ENCODE assay signal across 21 cellular contexts in genomic region chr16:50069060-50069459, GRCh38. TPM values are rescaled to one million over a fixed set of nuclear protein-coding genes. Genes with fewer than 3 reads are reported as not detected.
DNase-seq lines count a peak whose midpoint lies in the region; ATAC-seq and TF ChIP-seq lines count a peak whose summit lies in the region.
"Had no signal": no experiment of that assay in that cellular context is flagged by ENCODE, and none has a peak within 500 bp of the region (broad histone marks: within the 10 kb centered on the region; RNA-seq: fewer than 3 reads in every experiment).

No MANE protein-coding gene starts in this region.

- H3K9me2 ChIP-seq in MM.1S (replicated peaks; ENCODE audit: insufficient read depth, low read length), result no peaks in the 10 kb centered on the region

- intact Hi-C loops in natural killer cell (cut with micrococcal nuclease), result no loop called here

- H3K27me3 Mint-ChIP-seq in natural killer cell (ENCODE audit: low read depth in 2 of 2) (no peaks in the 10 kb centered on the region), glutamatergic neuron (ENCODE audit: unreplicated experiment) (peaks cover 10% of the 10 kb centered on the region)
- H3K27me3 Mint-ChIP-seq in natural killer cell treated with Interleukin-12 subunit alpha and Interleukin-12 subunit beta and Interleukin-15 and Interleukin-18, amount 100 ng/mL, for 72 hours, result no peaks in the 10 kb centered on the region
- H3K27me3 Mint-ChIP-seq: T-cell had no signal

- no peaks in the 10 kb centered on the region for H3K9me3 Mint-ChIP-seq in natural killer cell
- H3K9me3 Mint-ChIP-seq in natural killer cell treated with Interleukin-12 subunit alpha and Interleukin-12 subunit beta and Interleukin-15 and Interleukin-18, amount 100 ng/mL, for 72 hours, result no peaks in the 10 kb centered on the region
- H3K9me3 Mint-ChIP-seq in glutamatergic neuron (ENCODE audit: unreplicated experiment), result peaks cover 10% of the 10 kb centered on the region
- H3K9me3 Mint-ChIP-seq: T-cell had no signal

- peaks cover 65% of the 10 kb centered on the region for H3K79me2 ChIP-seq in MM.1S (ENCODE audit: low read length)

- H4K20me1 ChIP-seq in MM.1S (ENCODE audit: insufficient read depth, low read length), result no peaks in the 10 kb centered on the region

- H3K9me3 ChIP-seq in MM.1S (replicated peaks; ENCODE audit: insufficient read depth, low read length), result no peaks in the 10 kb centered on the region
- H3K9me3 ChIP-seq: Peyer's patch, SJCRH30 had no signal

- H3K4me1 ChIP-seq in MM.1S (ENCODE audit: low read length), result peaks cover 20% of the 10 kb centered on the region
- H3K4me1 ChIP-seq: SJCRH30 had no signal

- TF ChIP-seq CTCF in natural killer cell (IDR thresholded peaks at IDR 0.05) (no peak), MM.1S (IDR thresholded peaks at IDR 0.05; ENCODE audit: low read length) (no peak), glutamatergic neuron (IDR thresholded peaks at IDR 0.05; ENCODE audit: partially characterized antibody, unreplicated experiment) (no peak)

- peaks cover 26% of the 10 kb centered on the region for H3F3A ChIP-seq in MM.1S (ENCODE audit: insufficient read depth, low read length)

- peaks cover 6% of the 10 kb centered on the region for H3K36me3 Mint-ChIP-seq in natural killer cell
- peaks cover 6% of the 10 kb centered on the region for H3K36me3 Mint-ChIP-seq in natural killer cell treated with Interleukin-12 subunit alpha and Interleukin-12 subunit beta and Interleukin-15 and Interleukin-18, amount 100 ng/mL, for 72 hours
- H3K36me3 Mint-ChIP-seq in glutamatergic neuron (ENCODE audit: unreplicated experiment), result no peaks in the 10 kb centered on the region

- no peaks in the 10 kb centered on the region for H3K27me3 ChIP-seq in MM.1S (replicated peaks; ENCODE audit: insufficient read depth, low read length)
- H3K27me3 ChIP-seq: Peyer's patch, SJCRH30 had no signal

- H3K27ac Mint-ChIP-seq in natural killer cell (no peak overlapping the region), glutamatergic neuron (ENCODE audit: unreplicated experiment) (no peak overlapping the region)
- no peak overlapping the region for H3K27ac Mint-ChIP-seq in natural killer cell treated with Interleukin-12 subunit alpha and Interleukin-12 subunit beta and Interleukin-15 and Interleukin-18, amount 100 ng/mL, for 72 hours

- peak overlapping the region; percentile 28; the same call in 1 of the 2 replicates for H3K9ac ChIP-seq in MM.1S (ENCODE audit: low read length)

- DNase-seq in natural killer cell (no peak), MM.1S (no peak), glutamatergic neuron (no peak), activated T-cell treated with anti-CD3 and anti-CD28 coated beads for 4 hours (no peak)
- no peak for DNase-seq in natural killer cell treated with Interleukin-12 subunit alpha and Interleukin-12 subunit beta and Interleukin-15 and Interleukin-18, amount 100 ng/mL, for 72 hours (ENCODE audit: low spot score)
- no peak for DNase-seq in activated CD4-positive, CD25-positive, alpha-beta regulatory T cell (lab: John Stamatoyannopoulos, UW)
- DNase-seq: DMS79; KG1; MV-4-11; NCI-H1105 treated with DMSO at 0.1 percent for 48 hours; NCI-H2029 treated with DMSO at 0.1 percent for 48 hours; NCI-H226; NCI-H510A treated with DMSO at 0.1 percent for 48 hours; NCI-H748 treated with DMSO at 0.1 percent for 48 hours; NK-92 treated with Interleukin-12 subunit alpha and Interleukin-12 subunit beta, amount 100 ng/mL, for 24 hours; Peyer's patch; SJCRH30; T-cell had no signal

- no peak overlapping the region for H2AFZ ChIP-seq in MM.1S (ENCODE audit: low read length)

- H3K4me3 Mint-ChIP-seq in natural killer cell (peak overlapping the region; percentile 13), glutamatergic neuron (ENCODE audit: unreplicated experiment) (peak overlapping the region; percentile 98)
- no peak overlapping the region for H3K4me3 Mint-ChIP-seq in natural killer cell treated with Interleukin-12 subunit alpha and Interleukin-12 subunit beta and Interleukin-15 and Interleukin-18, amount 100 ng/mL, for 72 hours

- H3K36me3 ChIP-seq in MM.1S (replicated peaks; ENCODE audit: insufficient read depth, low read length), result peaks cover 4% of the 10 kb centered on the region; the same call in 1 of the 2 replicates

- peak overlapping the region; percentile 64; the same call in 1 of the 2 replicates for H3K27ac ChIP-seq in MM.1S (ENCODE audit: low read length)
- H3K27ac ChIP-seq: C4-2B, Peyer's patch, SJCRH30 had no signal

- H3K4me2 ChIP-seq in MM.1S (ENCODE audit: low read depth, low read length), result peak overlapping the region; percentile 97

- no peak for ATAC-seq in natural killer cell
- ATAC-seq in natural killer cell treated with Interleukin-12 subunit alpha and Interleukin-12 subunit beta and Interleukin-15 and Interleukin-18, amount 100 ng/mL, for 72 hours, result no peak
- ATAC-seq in GM21717 (IDR thresholded peaks at IDR 0.05; ENCODE audit: unreplicated experiment), result no peak
- ATAC-seq: HCT116, T-cell had no signal

- H3K4me3 ChIP-seq in MM.1S (ENCODE audit: low read length), result peak overlapping the region; percentile 24
- H3K4me3 ChIP-seq: Peyer's patch, SJCRH30 had no signal

- peaks cover 28 to 41% of the 10 kb centered on the region in 2 donors for H3K4me1 Mint-ChIP-seq in natural killer cell
- H3K4me1 Mint-ChIP-seq in natural killer cell treated with Interleukin-12 subunit alpha and Interleukin-12 subunit beta and Interleukin-15 and Interleukin-18, amount 100 ng/mL, for 72 hours (ENCODE audit: low read depth in 2 of 2), result peaks cover 37 to 58% of the 10 kb centered on the region in 2 donors
- H3K4me1 Mint-ChIP-seq in glutamatergic neuron (ENCODE audit: low read depth, unreplicated experiment), result peaks cover 32% of the 10 kb centered on the region

RNA-seq across cellular contexts. Expression of gene HEATR3, which starts 3.3 kb away (rescaled TPM):
- 10 to 100 TPM; 14.6 to 25.0 (median 21.4) TPM for total RNA-seq in natural killer cell
- 10 to 100 TPM; 25.4 to 46.6 TPM for total RNA-seq in natural killer cell treated with Interleukin-12 subunit alpha and Interleukin-12 subunit beta and Interleukin-15 and Interleukin-18, amount 100 ng/mL, for 72 hours
- 27.9 TPM for total RNA-seq in glutamatergic neuron (ENCODE audit: unreplicated experiment)

RNA-seq across cellular contexts. Expression of gene CNEP1R1, which starts 44.0 kb away (rescaled TPM):
- total RNA-seq in natural killer cell (10 to 100 TPM; 34.3 to 41.6 (median 37.5) TPM), glutamatergic neuron (ENCODE audit: unreplicated experiment) (15.0 TPM)
- total RNA-seq in natural killer cell treated with Interleukin-12 subunit alpha and Interleukin-12 subunit beta and Interleukin-15 and Interleukin-18, amount 100 ng/mL, for 72 hours, result 10 to 100 TPM; 22.1 to 26.6 TPM
